Comparison of ENCODE assay signal across 21 cellular contexts in genomic region chr13:107348931-107349330, GRCh38.
DNase-seq lines count a peak whose midpoint lies in the region; ATAC-seq and TF ChIP-seq lines count a peak whose summit lies in the region.
"Had no signal": no experiment of that assay in that cellular context is flagged by ENCODE, and none has a peak within 500 bp of the region (broad histone marks: within the 10 kb centered on the region; RNA-seq: fewer than 3 reads in every experiment).

No MANE protein-coding gene starts in this region.

- CTCF ChIA-PET in MCF 10A (lab: Yijun Ruan, JAX): interaction anchor here (1.0 kb wide), 1 partner anchor 807 kb away, joined by 3 read pairs; no protein-coding TSS in a partner anchor

- BruUV-seq in MCF 10A (replicated peaks; lab: Mats Ljungman, UMichigan): no TSS peak

- DNase-seq in MCF 10A (ENCODE audit: unreplicated experiment): peak; percentile 74
- no peak for DNase-seq in breast epithelium (ENCODE audit: low spot score in 2 of 2)
- peak; percentile 68 for DNase-seq in adipocyte (ENCODE audit: low read depth)
- peak; percentile 66 for DNase-seq in fibroblast of pulmonary artery (ENCODE audit: low read depth)
- DNase-seq in nephron progenitor cell: no peak
- no peak for DNase-seq in HAP-1 (ENCODE audit: low spot score in 2 of 2)
- DNase-seq in activated CD4-positive, alpha-beta T cell treated with anti-CD3 and anti-CD28 coated beads, Interleukin-2, amount 10 ng/mL, durations not matched to agents 24 days and 14 days: no peak
- DNase-seq: activated CD4-positive, alpha-beta T cell treated with anti-CD3 and anti-CD28 coated beads, Interleukin-2, amount 50 U/mL, for 48 hours; Caco-2; effector memory CD8-positive, alpha-beta T cell; heart left ventricle; lower lobe of right lung; NCI-H1436; NCI-H526 treated with DMSO at 0.1 percent for 48 hours; SJCRH30; stimulated activated naive CD4-positive, alpha-beta T cell treated with Interleukin-2 at 50 U/mL for 16 hours; T-helper 2 cell had no signal

- H3K27me3 ChIP-seq in breast epithelium: no peaks in the 10 kb centered on the region
- H3K27me3 ChIP-seq in adipocyte (replicated peaks; ENCODE audit: control insufficient read depth, insufficient read depth, low read length): no peaks in the 10 kb centered on the region
- no peaks in the 10 kb centered on the region for H3K27me3 ChIP-seq in HAP-1 (ENCODE audit: low read depth)
- H3K27me3 ChIP-seq: SJCRH30, tibial nerve had no signal

- in situ Hi-C loops in HAP-1 (cut with MboI; ENCODE audit: low sequenced_read_pairs): no loop called here

- H3K27ac ChIP-seq in breast epithelium: no peak overlapping the region
- H3K27ac ChIP-seq: 22Rv1, heart left ventricle, lower lobe of right lung, SJCRH30, skin epidermis, tibial nerve had no signal

- TF ChIP-seq CTCF in MCF 10A (IDR thresholded peaks at IDR 0.05; ENCODE audit: unreplicated experiment) (no peak), breast epithelium (IDR thresholded peaks at IDR 0.05) (no peak), fibroblast of pulmonary artery (IDR thresholded peaks at IDR 0.05; ENCODE audit: low read length, missing control alignments) (no peak), nephron progenitor cell (IDR thresholded peaks at IDR 0.05) (no peak)

- H3K4me3 Mint-ChIP-seq in MCF 10A (ENCODE audit: unreplicated experiment) (no peak overlapping the region), nephron progenitor cell (no peak overlapping the region)
- no peak overlapping the region for H3K4me3 Mint-ChIP-seq in activated CD4-positive, alpha-beta T cell treated with anti-CD3 and anti-CD28 coated beads, Interleukin-2, amount 10 ng/mL, durations not matched to agents 24 days and 14 days
- H3K4me3 Mint-ChIP-seq: effector memory CD8-positive, alpha-beta T cell had no signal

- no peak for ATAC-seq in GM19395 (IDR thresholded peaks at IDR 0.05; ENCODE audit: unreplicated experiment)
- ATAC-seq: effector memory CD8-positive, alpha-beta T cell; heart left ventricle; lower lobe of right lung had no signal

- H3K9me3 ChIP-seq in breast epithelium (no peaks in the 10 kb centered on the region), adipocyte (ENCODE audit: control insufficient read depth, low read length) (no peaks in the 10 kb centered on the region), HAP-1 (no peaks in the 10 kb centered on the region)
- H3K9me3 ChIP-seq: heart left ventricle, lower lobe of right lung, SJCRH30, tibial nerve had no signal

- H3K9ac ChIP-seq in adipocyte (ENCODE audit: low read length): no peak overlapping the region

- H3K27me3 Mint-ChIP-seq in MCF 10A (ENCODE audit: insufficient read depth, unreplicated experiment): no peaks in the 10 kb centered on the region
- no peaks in the 10 kb centered on the region for H3K27me3 Mint-ChIP-seq in nephron progenitor cell (ENCODE audit: low read depth, poor library complexity)
- H3K27me3 Mint-ChIP-seq in activated CD4-positive, alpha-beta T cell treated with anti-CD3 and anti-CD28 coated beads, Interleukin-2, amount 10 ng/mL, durations not matched to agents 24 days and 14 days: no peaks in the 10 kb centered on the region
- H3K27me3 Mint-ChIP-seq: effector memory CD8-positive, alpha-beta T cell had no signal

- H3K36me3 Mint-ChIP-seq in MCF 10A (ENCODE audit: insufficient read depth, unreplicated experiment): no peaks in the 10 kb centered on the region
- H3K36me3 Mint-ChIP-seq in nephron progenitor cell (ENCODE audit: low read depth): no peaks in the 10 kb centered on the region
- H3K36me3 Mint-ChIP-seq in activated CD4-positive, alpha-beta T cell treated with anti-CD3 and anti-CD28 coated beads, Interleukin-2, amount 10 ng/mL, durations not matched to agents 24 days and 14 days (ENCODE audit: low read depth): no peaks in the 10 kb centered on the region

- H3K36me3 ChIP-seq in breast epithelium (no peaks in the 10 kb centered on the region), adipocyte (ENCODE audit: control insufficient read depth, insufficient read depth, low read length, severe bottlenecking) (no peaks in the 10 kb centered on the region), HAP-1 (replicated peaks) (no peaks in the 10 kb centered on the region)
- H3K36me3 ChIP-seq: heart left ventricle, lower lobe of right lung, SJCRH30, tibial nerve had no signal

- peaks cover 11% of the 10 kb centered on the region for H3K4me1 Mint-ChIP-seq in MCF 10A (ENCODE audit: insufficient read depth, unreplicated experiment)
- no peaks in the 10 kb centered on the region for H3K4me1 Mint-ChIP-seq in nephron progenitor cell
- H3K4me1 Mint-ChIP-seq in activated CD4-positive, alpha-beta T cell treated with anti-CD3 and anti-CD28 coated beads, Interleukin-2, amount 10 ng/mL, durations not matched to agents 24 days and 14 days: no peaks in the 10 kb centered on the region

- peak overlapping the region; percentile 20 for H3K27ac Mint-ChIP-seq in MCF 10A (ENCODE audit: low read depth, unreplicated experiment)
- H3K27ac Mint-ChIP-seq in nephron progenitor cell: no peak overlapping the region
- H3K27ac Mint-ChIP-seq in activated CD4-positive, alpha-beta T cell treated with anti-CD3 and anti-CD28 coated beads, Interleukin-2, amount 10 ng/mL, durations not matched to agents 24 days and 14 days: no peak overlapping the region
- H3K27ac Mint-ChIP-seq: effector memory CD8-positive, alpha-beta T cell had no signal

- TF ChIP-seq POLR2A in breast epithelium (IDR thresholded peaks at IDR 0.05): no peak

- H3K9me3 Mint-ChIP-seq in MCF 10A (ENCODE audit: unreplicated experiment) (peaks cover under 1% of the 10 kb centered on the region), nephron progenitor cell (no peaks in the 10 kb centered on the region)
- no peaks in the 10 kb centered on the region for H3K9me3 Mint-ChIP-seq in activated CD4-positive, alpha-beta T cell treated with anti-CD3 and anti-CD28 coated beads, Interleukin-2, amount 10 ng/mL, durations not matched to agents 24 days and 14 days

- intact Hi-C loops in MCF 10A (cut with micrococcal nuclease) (no loop called here), breast epithelium (cut with DNase I; ENCODE audit: low total_unique reads) (no loop called here)
- intact Hi-C loops in activated CD4-positive, alpha-beta T cell treated with anti-CD3 and anti-CD28 coated beads, Interleukin-2, amount 10 ng/mL, durations not matched to agents 24 days and 14 days (cut with micrococcal nuclease): no loop called here

- no peak overlapping the region for H3K4me3 ChIP-seq in breast epithelium
- H3K4me3 ChIP-seq in adipocyte (ENCODE audit: low read length): no peak overlapping the region
- no peak overlapping the region for H3K4me3 ChIP-seq in fibroblast of pulmonary artery (replicated peaks; ENCODE audit: low read depth, low read length)
- no peak overlapping the region for H3K4me3 ChIP-seq in HAP-1
- H3K4me3 ChIP-seq: heart left ventricle, lower lobe of right lung, SJCRH30, skin epidermis, tibial nerve had no signal

- POLR2A ChIA-PET in MCF 10A (lab: Yijun Ruan, JAX): interaction anchor here (0.6 kb wide), 1 partner anchor 17 kb away, joined by 4 read pairs; no protein-coding TSS in a partner anchor

- H3K4me1 ChIP-seq in breast epithelium (no peaks in the 10 kb centered on the region), adipocyte (ENCODE audit: control insufficient read depth, insufficient read depth, low read length) (peaks cover 10% of the 10 kb centered on the region), HAP-1 (no peaks in the 10 kb centered on the region)
- H3K4me1 ChIP-seq: heart left ventricle, lower lobe of right lung, SJCRH30, tibial nerve had no signal

Comparison
In these comparisons a context has a peak if more than half of its experiments do, and no peak if none do; other contexts are left out.
1. DNase-seq: peak in MCF 10A (single experiment), adipocyte (single experiment) and fibroblast of pulmonary artery (single experiment); none in breast epithelium (0 of 2), nephron progenitor cell (single experiment), HAP-1 (0 of 2) and activated CD4-positive, alpha-beta T cell treated with anti-CD3 and anti-CD28 coated beads, Interleukin-2, amount 10 ng/mL, durations not matched to agents 24 days and 14 days (single experiment).